27 cellular contexts compared by ENCODE assay signal in genomic region chr15:88788816-88789215, GRCh38. TPM values are rescaled to one million over a fixed set of nuclear protein-coding genes. Genes with fewer than 3 reads are reported as not detected.
"Had no signal": no experiment of that assay in that cellular context is flagged by ENCODE, and none has a peak within 500 bp of the region (broad histone marks: within the 10 kb centered on the region; RNA-seq: fewer than 3 reads in every experiment).

No MANE protein-coding gene starts in this region.

- H3K36me3 ChIP-seq: cardiac muscle cell, colonic mucosa, ovary, right lobe of liver, stomach, thyroid gland, upper lobe of left lung had no signal

- ATAC-seq: activated CD8-positive, alpha-beta T cell treated with anti-CD3 and anti-CD28 coated beads for 36 hours; activated naive CD4-positive, alpha-beta T cell treated with anti-CD3 and anti-CD28 coated beads, Interleukin-2, amount 50 U/mL, for 72 hours; activated T-cell treated with anti-CD3 and anti-CD28 coated beads, Interleukin-2, amount 50 U/mL, for 72 hours; effector memory CD8-positive, alpha-beta T cell; left ventricle myocardium superior; naive thymus-derived CD4-positive, alpha-beta T cell; right lobe of liver; stimulated activated effector memory CD8-positive, alpha-beta T cell treated with anti-CD3 and anti-CD28 coated beads, Interleukin-12 subunit alpha, Interleukin-12 subunit beta, amount 100 ng/mL, for 72 hours had no signal

- H3K4me1 ChIP-seq: colonic mucosa, right lobe of liver, stomach, thyroid gland, upper lobe of left lung had no signal

- H3K9me3 ChIP-seq: colonic mucosa, ovary, right lobe of liver, thyroid gland had no signal

- H3K4me3 ChIP-seq: cardiac muscle cell, colonic mucosa, ovary, right lobe of liver, stomach, thyroid gland, upper lobe of left lung had no signal

- DNase-seq: activated B cell treated with CpG ODN at 0.5 μM for 24 hours; activated CD4-positive, alpha-beta T cell treated with anti-CD3 and anti-CD28 coated beads, Interleukin-2, amount 50 U/mL, for 1 hour; activated CD8-positive, alpha-beta T cell treated with anti-CD3 and anti-CD28 coated beads for 36 hours; activated naive CD4-positive, alpha-beta T cell; activated T-cell treated with anti-CD3 and anti-CD28 coated beads for 4 hours; activated T-cell treated with anti-CD3 and anti-CD28 coated beads, Interleukin-2, amount 50 U/mL, for 72 hours; cerebellar nuclear complex; colonic mucosa; effector memory CD8-positive, alpha-beta T cell; erythroblast; glutamatergic neuron; left cardiac atrium; left ventricle myocardium superior; naive thymus-derived CD4-positive, alpha-beta T cell; ovary; small intestine; stimulated activated CD4-positive, alpha-beta T cell treated with anti-CD3 and anti-CD28 coated beads, Interleukin-4, amount 100 ng/mL, for 24 hours; stomach; T-helper 1 cell; thyroid gland; upper lobe of left lung had no signal

- H3K27me3 ChIP-seq: colonic mucosa, ovary, right lobe of liver, thyroid gland, upper lobe of left lung had no signal

- H3K27ac ChIP-seq: cardiac muscle cell, colonic mucosa, ovary, right lobe of liver, stomach, thyroid gland, upper lobe of left lung had no signal

RNA-seq across cellular contexts. Expression of gene ACAN, which starts 14.4 kb away (rescaled TPM):
- total RNA-seq: activated B cell treated with CpG ODN at 0.5 μM for 24 hours; activated CD8-positive, alpha-beta T cell treated with anti-CD3 and anti-CD28 coated beads for 36 hours; activated naive CD4-positive, alpha-beta T cell treated with anti-CD3 and anti-CD28 coated beads, Interleukin-2, amount 50 U/mL, for 72 hours; activated T-cell treated with anti-CD3 and anti-CD28 coated beads, Interleukin-2, amount 50 U/mL, for 72 hours; lung microvascular endothelial cell; naive thymus-derived CD4-positive, alpha-beta T cell had no signal
- polyA plus RNA-seq: neural cell had no signal
